ENCODE assay signal across 9 cellular contexts in the genomic region with DNA sequence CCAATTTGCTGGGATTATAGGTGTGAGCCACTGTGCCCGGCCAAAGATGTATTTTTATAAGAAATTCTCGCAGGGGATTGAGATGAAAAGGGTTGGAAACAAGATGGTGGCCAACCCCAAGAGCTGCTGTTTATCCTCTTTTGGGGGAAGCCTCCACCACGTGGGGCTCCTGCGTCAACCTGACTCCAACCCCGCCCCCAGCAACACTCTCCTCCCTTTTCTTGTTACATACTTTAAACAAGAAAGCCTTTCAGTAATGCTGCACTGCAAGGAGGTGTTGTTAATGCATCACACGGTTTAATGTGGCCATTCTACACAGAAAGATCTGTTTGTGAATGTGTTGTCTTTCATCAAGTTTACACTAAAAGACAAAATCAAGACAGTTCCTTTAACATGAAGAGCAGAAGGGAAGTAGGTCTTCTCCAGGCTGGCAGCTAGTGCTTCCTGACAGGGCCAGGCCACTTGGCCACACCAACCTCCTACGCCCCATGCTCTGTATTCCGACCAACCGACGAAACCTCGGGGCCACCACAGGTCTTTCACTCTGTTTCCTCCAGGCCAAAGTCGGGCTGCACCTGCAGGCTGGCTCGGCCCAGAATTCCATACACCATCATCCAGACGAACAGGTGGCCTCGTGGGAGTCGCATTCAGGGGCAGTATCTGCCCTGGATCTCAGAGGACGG. TPM values are rescaled to one million over a fixed set of nuclear protein-coding genes. Genes with fewer than 3 reads are reported as not detected.
DNase-seq lines count a peak whose midpoint lies in the region; ATAC-seq and TF ChIP-seq lines count a peak whose summit lies in the region.
"Had no signal": no experiment of that assay in that cellular context is flagged by ENCODE, and none has a peak within 500 bp of the region (broad histone marks: within the 10 kb centered on the region; RNA-seq: fewer than 3 reads in every experiment).

No MANE protein-coding gene starts in this region.

- H3K56ac ChIP-seq in IMR-90 (ENCODE audit: extremely low read depth, insufficient read depth, low read length) = no peak overlapping the region

- POLR2A ChIA-PET in GM10248 (lab: Yijun Ruan, JAX) = no interaction called here
- POLR2A ChIA-PET in IMR-90 (lab: Charles Lee; ENCODE audit: unreplicated experiment) = no interaction called here

- H3K9ac ChIP-seq in IMR-90 (ENCODE audit: low read depth, low read length) = no peak overlapping the region
- H3K9ac ChIP-seq: KMS-11 had no signal

- no peak overlapping the region for H2BK20ac ChIP-seq in IMR-90 (ENCODE audit: low read depth, low read length)

- peaks cover 27 to 61% of the 10 kb centered on the region in 2 experiments for H3K79me1 ChIP-seq in IMR-90 (ENCODE audit: low read depth in 1 of 2, low read length in 2 of 2)

- H3K4me3 ChIP-seq in IMR-90 (ENCODE audit: insufficient read depth, low read depth, low read length) = no peak overlapping the region
- no peak overlapping the region for H3K4me3 ChIP-seq in mucosa of descending colon

- no peaks in the 10 kb centered on the region for H4K20me1 ChIP-seq in IMR-90 (ENCODE audit: insufficient read depth, low read length)

- no peaks in the 10 kb centered on the region for H3K27me3 ChIP-seq in IMR-90 (ENCODE audit: control insufficient read depth, insufficient read depth, low read length)

- dilution Hi-C loops in IMR-90 (cut with HindIII; ENCODE audit: low sequenced_read_pairs, unreplicated experiment) = no loop called here

- no peak overlapping the region for H4K5ac ChIP-seq in IMR-90 (ENCODE audit: low read depth, low read length)

- H3K18ac ChIP-seq in IMR-90 (ENCODE audit: low read depth, low read length) = no peak overlapping the region

- DNase-seq in GM10248 (ENCODE audit: extremely low spot score) (peak; percentile 57), IMR-90 (no peak), pons (ENCODE audit: low spot score) (peak; percentile 49), mucosa of descending colon (no peak), HFFc6 (no peak)
- DNase-seq in activated T-helper 2 cell treated with anti-CD3 and anti-CD28 coated beads, Interferon-gamma antibody, Interleukin-2, Interleukin-4, amounts not matched to agents 10 μg/mL and 5 μg/mL and 100 μg/mL, durations not matched to agents 14 hours and 24 hours and 36 hours (ENCODE audit: low spot score) = no peak

- WGBS in IMR-90 (ENCODE audit: extremely low coverage in 2 of 2, insufficient read length in 1 of 2), 2 experiments = 90% methylated on average over 5 of the region's 17 CpGs; no CpG with 5 or more reads in 1 of the 2 experiments

- no peaks in the 10 kb centered on the region for H3K9me3 Mint-ChIP-seq in activated T-helper 2 cell treated with anti-CD3 and anti-CD28 coated beads, Interferon-gamma antibody, Interleukin-2, Interleukin-4, amounts not matched to agents 10 μg/mL and 5 μg/mL and 100 μg/mL, durations not matched to agents 14 hours and 24 hours and 36 hours
- no peaks in the 10 kb centered on the region for H3K9me3 Mint-ChIP-seq in HFFc6
- H3K9me3 Mint-ChIP-seq: activated T-helper 17 cell treated with anti-CD3 and anti-CD28 coated beads, Interleukin-2, amount 50 U/mL, for 72 hours had no signal

- H3K4ac ChIP-seq in IMR-90 (ENCODE audit: low read depth, low read length) = no peak overlapping the region

- no peak overlapping the region for H3K23ac ChIP-seq in IMR-90 (ENCODE audit: low read depth, low read length)

- H2BK5ac ChIP-seq in IMR-90 (ENCODE audit: low read depth, low read length, poor library complexity, severe bottlenecking) = no peak overlapping the region

- H3K27ac Mint-ChIP-seq in activated T-helper 2 cell treated with anti-CD3 and anti-CD28 coated beads, Interferon-gamma antibody, Interleukin-2, Interleukin-4, amounts not matched to agents 10 μg/mL and 5 μg/mL and 100 μg/mL, durations not matched to agents 14 hours and 24 hours and 36 hours = peak overlapping the region; percentile 55
- no peak overlapping the region for H3K27ac Mint-ChIP-seq in HFFc6

- H3K4me1 Mint-ChIP-seq in activated T-helper 2 cell treated with anti-CD3 and anti-CD28 coated beads, Interferon-gamma antibody, Interleukin-2, Interleukin-4, amounts not matched to agents 10 μg/mL and 5 μg/mL and 100 μg/mL, durations not matched to agents 14 hours and 24 hours and 36 hours (ENCODE audit: low read depth) = peaks cover 47% of the 10 kb centered on the region
- peaks cover 45% of the 10 kb centered on the region for H3K4me1 Mint-ChIP-seq in HFFc6 (ENCODE audit: low read depth)

- no peaks in the 10 kb centered on the region; the same call in 1 of the 2 replicates for H3K36me3 ChIP-seq in IMR-90 (ENCODE audit: control insufficient read depth, insufficient read depth, low read length)
- no peaks in the 10 kb centered on the region for H3K36me3 ChIP-seq in mucosa of descending colon (ENCODE audit: low read depth)

- CTCF ChIA-PET in GM10248 (lab: Yijun Ruan, JAX) = interaction anchor here (1.0 to 1.2 kb wide), 2 partner anchors 8 to 180 kb away, joined by 3 to 4 read pairs; no protein-coding TSS in a partner anchor
- CTCF ChIA-PET in IMR-90 (lab: Yijun Ruan, JAX) = interaction anchor here (0.5 to 1.5 kb wide), 4 partner anchors 84 to 315 kb away, joined by 3 to 4 read pairs (median 3); no protein-coding TSS in a partner anchor

- intact Hi-C loops in IMR-90 (cut with micrococcal nuclease) (no loop called here), mucosa of descending colon (cut with DNase I, micrococcal nuclease) (no loop called here)
- intact Hi-C loops in activated T-helper 2 cell treated with anti-CD3 and anti-CD28 coated beads, Interferon-gamma antibody, Interleukin-2, Interleukin-4, amounts not matched to agents 10 μg/mL and 5 μg/mL and 100 μg/mL, durations not matched to agents 14 hours and 24 hours and 36 hours (cut with micrococcal nuclease) = loop anchor here (2.0 kb wide), 2 partner anchors 49 to 75 kb away; partner anchors contain the start of gene PRDM15

- in situ Hi-C loops in IMR-90 (cut with MboI; ENCODE audit: low sequenced_read_pairs) = no loop called here

- H4K8ac ChIP-seq in IMR-90 (ENCODE audit: low read depth in 2 of 2, low read length in 2 of 2) = no peak overlapping the region

- H4K91ac ChIP-seq in IMR-90 (ENCODE audit: insufficient read depth, low read depth, low read length) = no peak overlapping the region

- H3K9me1 ChIP-seq in IMR-90 (ENCODE audit: insufficient read depth, low read length) = peaks cover 24% of the 10 kb centered on the region

- peak overlapping the region; percentile 6 for H2AK9ac ChIP-seq in IMR-90 (replicated peaks; ENCODE audit: low read depth, low read length, poor library complexity)

- no peak overlapping the region for H3K27ac ChIP-seq in IMR-90 (ENCODE audit: insufficient read depth, low read length)
- H3K27ac ChIP-seq: KMS-11 had no signal

- H3K4me3 Mint-ChIP-seq in activated T-helper 2 cell treated with anti-CD3 and anti-CD28 coated beads, Interferon-gamma antibody, Interleukin-2, Interleukin-4, amounts not matched to agents 10 μg/mL and 5 μg/mL and 100 μg/mL, durations not matched to agents 14 hours and 24 hours and 36 hours (ENCODE audit: low read depth) = no peak overlapping the region
- H3K4me3 Mint-ChIP-seq in HFFc6 = no peak overlapping the region

- TF ChIP-seq CTCF in GM10248 (IDR thresholded peaks at IDR 0.05; ENCODE audit: control extremely low read depth, extremely low read depth, low read depth, missing control alignments) (no peak), IMR-90 (conservative IDR thresholded peaks at IDR 0.05; ENCODE audit: low read depth, low read length) (no peak), mucosa of descending colon (IDR thresholded peaks at IDR 0.05) (no peak), HFFc6 (IDR thresholded peaks at IDR 0.05) (no peak)

- no peak for TF ChIP-seq POLR2A in IMR-90 (IDR thresholded peaks at IDR 0.05; ENCODE audit: low read depth, low read length)

- peak overlapping the region; percentile 36; the same call in 1 of the 2 replicates for H2AK5ac ChIP-seq in IMR-90 (ENCODE audit: low read depth, low read length)

- no peak overlapping the region for H2BK15ac ChIP-seq in IMR-90 (ENCODE audit: low read depth, low read length)

- H3K14ac ChIP-seq in IMR-90 (replicated peaks; ENCODE audit: low read depth, low read length) = no peak overlapping the region

- no TSS peak for BruUV-seq in IMR-90 (replicated peaks; lab: Mats Ljungman, UMichigan)

- ATAC-seq in IMR-90 (ENCODE audit: low read depth) (no peak), mucosa of descending colon (no peak), HG02623 (IDR thresholded peaks at IDR 0.05; ENCODE audit: unreplicated experiment) (no peak)
- ATAC-seq: activated T-helper 17 cell treated with anti-CD3 and anti-CD28 coated beads, Interleukin-2, amount 50 U/mL, for 72 hours had no signal

- no peaks in the 10 kb centered on the region for H3K9me3 ChIP-seq in IMR-90 (ENCODE audit: control insufficient read depth, insufficient read depth, low read length)
- no peaks in the 10 kb centered on the region for H3K9me3 ChIP-seq in mucosa of descending colon

- H2AFZ ChIP-seq in IMR-90 (replicated peaks; ENCODE audit: low read length, poor library complexity) = no peak overlapping the region

- no peak overlapping the region for H3K4me2 ChIP-seq in IMR-90 (ENCODE audit: low read depth, low read length)

- H3K36me3 Mint-ChIP-seq in activated T-helper 2 cell treated with anti-CD3 and anti-CD28 coated beads, Interferon-gamma antibody, Interleukin-2, Interleukin-4, amounts not matched to agents 10 μg/mL and 5 μg/mL and 100 μg/mL, durations not matched to agents 14 hours and 24 hours and 36 hours (ENCODE audit: low read depth) = no peaks in the 10 kb centered on the region
- H3K36me3 Mint-ChIP-seq in HFFc6 (ENCODE audit: low read depth) = no peaks in the 10 kb centered on the region

- no peaks in the 10 kb centered on the region for H3K27me3 Mint-ChIP-seq in activated T-helper 2 cell treated with anti-CD3 and anti-CD28 coated beads, Interferon-gamma antibody, Interleukin-2, Interleukin-4, amounts not matched to agents 10 μg/mL and 5 μg/mL and 100 μg/mL, durations not matched to agents 14 hours and 24 hours and 36 hours (ENCODE audit: low read depth)
- H3K27me3 Mint-ChIP-seq in HFFc6 (ENCODE audit: insufficient read depth) = no peaks in the 10 kb centered on the region

- no peak overlapping the region for H2BK120ac ChIP-seq in IMR-90 (ENCODE audit: low read depth, low read length)

- peaks cover 25% of the 10 kb centered on the region for H3K4me1 ChIP-seq in IMR-90 (ENCODE audit: control insufficient read depth, insufficient read depth, low read length)
- H3K4me1 ChIP-seq in mucosa of descending colon (ENCODE audit: low read depth) = peaks cover 20% of the 10 kb centered on the region

- no peak for TF ChIP-seq RAD21 in IMR-90 (IDR thresholded peaks at IDR 0.05; ENCODE audit: low read length)

RNA-seq across cellular contexts. Expression of gene C2CD2, which starts 25.9 kb away (rescaled TPM):
- total RNA-seq in IMR-90 (2012; rRNA removed) (19.4 and 25.3 TPM in 2 replicates), mucosa of descending colon (10 to 100 TPM in 2 of 3 donors, 1 to 10 TPM in 1; 9.4 to 29.1 (median 17.8) TPM)
- 10.6 and 15.6 TPM in 2 replicates for polyA plus RNA-seq in IMR-90 (2012; rRNA removed)
- polyA plus RNA-seq in IMR-90 (2012; cell fraction: cytosol; rRNA removed) = 5.8 and 8.5 TPM in 2 replicates
- 28.1 and 43.3 TPM in 2 replicates for polyA plus RNA-seq in IMR-90 (2012; cell fraction: nucleus; rRNA removed; ENCODE audit: low replicate concordance)
- 8.6 and 11.1 TPM in 2 replicates for total RNA-seq in activated T-helper 2 cell treated with anti-CD3 and anti-CD28 coated beads, Interferon-gamma antibody, Interleukin-2, Interleukin-4, amounts not matched to agents 10 μg/mL and 5 μg/mL and 100 μg/mL, durations not matched to agents 14 hours and 24 hours and 36 hours
- 10 to 100 TPM; 14.4 to 19.9 (median 17.2) TPM for total RNA-seq in HFFc6 (2021; fragmentation: NEBNext Ultra II Directional; extraction: Animal tissue kit (Norgen Biotek cat#: 25700))

RNA-seq across cellular contexts. Expression of gene PRDM15, which starts 48.7 kb away (rescaled TPM):
- total RNA-seq in IMR-90 (2012; rRNA removed) = 5.6 and 8.8 TPM in 2 replicates
- polyA plus RNA-seq in IMR-90 (2012; rRNA removed) = 7.3 and 7.6 TPM in 2 replicates
- polyA plus RNA-seq in IMR-90 (2012; cell fraction: cytosol; rRNA removed) = 2.5 and 3.2 TPM in 2 replicates
- polyA plus RNA-seq in IMR-90 (2012; cell fraction: nucleus; rRNA removed; ENCODE audit: low replicate concordance) = 32.6 and 43.8 TPM in 2 replicates
- 16.2 and 18.2 TPM in 2 replicates for total RNA-seq in activated T-helper 2 cell treated with anti-CD3 and anti-CD28 coated beads, Interferon-gamma antibody, Interleukin-2, Interleukin-4, amounts not matched to agents 10 μg/mL and 5 μg/mL and 100 μg/mL, durations not matched to agents 14 hours and 24 hours and 36 hours
- total RNA-seq in mucosa of descending colon = 10 to 100 TPM in 1 of 3 donors, 1 to 10 TPM in 2; 7.4 to 10.3 (median 8.3) TPM
- 1 to 10 TPM; 3.4 to 4.9 (median 4.0) TPM for total RNA-seq in HFFc6 (2021; fragmentation: NEBNext Ultra II Directional; extraction: Animal tissue kit (Norgen Biotek cat#: 25700))

Comparison
In these comparisons a context has a peak if more than half of its experiments do, and no peak if none do; other contexts are left out.
1. DNase-seq: peak in GM10248 (single experiment) and pons (single experiment); none in IMR-90 (single experiment), activated T-helper 2 cell treated with anti-CD3 and anti-CD28 coated beads, Interferon-gamma antibody, Interleukin-2, Interleukin-4, amounts not matched to agents 10 μg/mL and 5 μg/mL and 100 μg/mL, durations not matched to agents 14 hours and 24 hours and 36 hours (single experiment), mucosa of descending colon (0 of 3) and HFFc6 (single experiment).